26 cellular contexts compared by ENCODE assay signal in the genomic region with DNA sequence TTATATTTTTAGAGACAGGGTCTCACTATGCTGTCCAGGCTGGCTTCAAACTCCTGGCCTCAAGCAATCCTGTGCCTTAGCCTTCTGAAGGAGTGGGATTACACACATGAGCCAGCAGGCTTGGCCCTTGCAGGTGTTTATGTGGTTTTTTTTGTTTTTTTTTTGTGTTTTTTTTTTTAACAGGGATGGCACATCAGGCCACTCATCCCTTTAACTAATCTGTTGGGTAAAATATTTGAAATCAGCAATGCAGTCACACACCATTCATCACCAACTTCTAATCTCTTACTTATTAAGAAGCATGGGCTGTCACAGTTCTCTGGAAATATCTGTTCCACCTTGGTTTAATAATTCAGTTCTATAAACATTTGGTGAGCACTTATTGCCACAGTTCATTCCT. TPM values are rescaled to one million over a fixed set of nuclear protein-coding genes. Genes with fewer than 3 reads are reported as not detected.
DNase-seq lines count a peak whose midpoint lies in the region; ATAC-seq, FAIRE-seq and TF ChIP-seq lines count a peak whose summit lies in the region.
"Had no signal": no experiment of that assay in that cellular context is flagged by ENCODE, and none has a peak within 500 bp of the region (broad histone marks: within the 10 kb centered on the region; RNA-seq: fewer than 3 reads in every experiment).

No MANE protein-coding gene starts in this region.

- no peaks in the 10 kb centered on the region for H3K36me3 Mint-ChIP-seq in stimulated activated memory B cell treated with anti-CD40 and anti-IgM and Interleukin-4, amounts not matched to agents 10 μg/mL and 1 μg/mL and 100 μg/mL, for 72 hours
- H3K36me3 Mint-ChIP-seq: CD14-positive monocyte; CD8-positive, alpha-beta memory T cell had no signal

- no peaks in the 10 kb centered on the region for H3K9me3 Mint-ChIP-seq in stimulated activated memory B cell treated with anti-CD40 and anti-IgM and Interleukin-4, amounts not matched to agents 10 μg/mL and 1 μg/mL and 100 μg/mL, for 72 hours
- H3K9me3 Mint-ChIP-seq: CD14-positive monocyte; CD4-positive, alpha-beta T cell; CD8-positive, alpha-beta memory T cell; HFFc6 had no signal

- no peak for TF ChIP-seq CTCF in K562 (IDR thresholded peaks at IDR 0.05 in 2 of 3, conservative IDR thresholded peaks at IDR 0.05 in 1 of 3; ENCODE audit: insufficient read depth in 2 of 3, low read depth in 1 of 3, low read length in 3 of 3)

- H3K9me3 ChIP-seq in K562 (replicated peaks; ENCODE audit: control insufficient read depth, insufficient read depth, low read depth, low read length) (no peaks in the 10 kb centered on the region), trophoblast cell (ENCODE audit: insufficient read depth, low read depth, low read length) (no peaks in the 10 kb centered on the region)
- H3K9me3 ChIP-seq: A549; BE2C; BLaER1 treated with 17β-estradiol and CSF1 and Interleukin-3, amounts not matched to agents 10 nM and 100 nM; HAP-1 had no signal

- H3K4me2 ChIP-seq in K562 (ENCODE audit: insufficient read depth, low read length) (no peak overlapping the region), trophoblast cell (ENCODE audit: low read length) (no peak overlapping the region)
- H3K4me2 ChIP-seq: A549; BLaER1 treated with 17β-estradiol and CSF1 and Interleukin-3, amounts not matched to agents 10 nM and 100 nM had no signal

- H3K79me1 ChIP-seq in trophoblast cell (ENCODE audit: low read length): no peaks in the 10 kb centered on the region

- no peak overlapping the region for H3K4me3 Mint-ChIP-seq in stimulated activated memory B cell treated with anti-CD40 and anti-IgM and Interleukin-4, amounts not matched to agents 10 μg/mL and 1 μg/mL and 100 μg/mL, for 72 hours
- H3K4me3 Mint-ChIP-seq: CD14-positive monocyte; CD4-positive, alpha-beta T cell; CD8-positive, alpha-beta memory T cell; HFFc6 had no signal

- H3K9ac ChIP-seq in K562 (ENCODE audit: insufficient read depth in 1 of 2, low read depth in 2 of 2, low read length in 2 of 2) (no peak overlapping the region), trophoblast cell (ENCODE audit: low read length) (no peak overlapping the region)
- H3K9ac ChIP-seq: BLaER1 treated with 17β-estradiol and CSF1 and Interleukin-3, amounts not matched to agents 10 nM and 100 nM had no signal

- TF ChIP-seq EP300 in K562 (IDR thresholded peaks at IDR 0.05; ENCODE audit: low read length): no peak

- intact Hi-C loops in K562 (cut with micrococcal nuclease): loop anchor here (10.0 kb wide), 1 partner anchor 656 kb away; no protein-coding TSS in a partner anchor

- H2AK5ac ChIP-seq in trophoblast cell (ENCODE audit: low read length): no peak overlapping the region

- H3K4me1 Mint-ChIP-seq in stimulated activated memory B cell treated with anti-CD40 and anti-IgM and Interleukin-4, amounts not matched to agents 10 μg/mL and 1 μg/mL and 100 μg/mL, for 72 hours: no peaks in the 10 kb centered on the region
- H3K4me1 Mint-ChIP-seq: CD14-positive monocyte; CD8-positive, alpha-beta memory T cell had no signal

- H3K79me2 ChIP-seq in K562 (ENCODE audit: control insufficient read depth, insufficient read depth, low read length): no peaks in the 10 kb centered on the region
- no peaks in the 10 kb centered on the region for H3K79me2 ChIP-seq in trophoblast cell (ENCODE audit: control insufficient read depth, insufficient read depth, low read length, poor library complexity)

- DNase-seq in K562 (ENCODE audit: extremely low read depth in 1 of 4, low spot score in 3 of 4) (no peak), kidney glomerular epithelial cell (lab: John Stamatoyannopoulos, UW) (peak; percentile 60), trophoblast cell (no peak)
- DNase-seq in activated CD4-positive, alpha-beta T cell treated with anti-CD3 and anti-CD28 coated beads for 48 hours: no peak
- DNase-seq: 8988T; ACHN; AML-193; BE2C; Calu3; CD4-positive, alpha-beta T cell; CD8-positive, alpha-beta memory T cell; DMS53; DMS79 treated with DMSO at 0.1 percent for 48 hours; GF-D8; GOT3; HFFc6 had no signal

- no peak overlapping the region for H3K4ac ChIP-seq in trophoblast cell (ENCODE audit: low read depth, low read length)

- no peak overlapping the region for H3K18ac ChIP-seq in trophoblast cell (ENCODE audit: low read length)

- H4K91ac ChIP-seq in trophoblast cell (ENCODE audit: low read depth, low read length): peak overlapping the region; percentile 6

- no peak overlapping the region for H2BK5ac ChIP-seq in trophoblast cell (ENCODE audit: low read depth, low read length, poor library complexity)

- ATAC-seq in K562 (no peak), GM19324 (IDR thresholded peaks at IDR 0.05; ENCODE audit: low FRiP score, unreplicated experiment) (no peak)
- ATAC-seq in stimulated activated memory B cell treated with anti-CD40 and anti-IgM and Interleukin-4, amounts not matched to agents 10 μg/mL and 1 μg/mL and 100 μg/mL, for 72 hours: no peak
- ATAC-seq: A549 had no signal

- BruUV-seq in K562 (replicated peaks; lab: Mats Ljungman, UMichigan): no TSS peak

- CTCF ChIA-PET in K562 (lab: Yijun Ruan, JAX; ENCODE audit: low intra/inter-chr PET ratio): interaction anchor here (0.7 kb wide), 1 partner anchor 18 kb away, joined by 3 read pairs; no protein-coding TSS in a partner anchor

- TF ChIP-seq RAD21 in K562 (CRISPR knock-in tag; conservative IDR thresholded peaks at IDR 0.05 in 1 of 2, IDR thresholded peaks at IDR 0.05 in 1 of 2): no peak

- H2AFZ ChIP-seq in K562 (ENCODE audit: low read depth, low read length): no peak overlapping the region
- no peak overlapping the region for H2AFZ ChIP-seq in trophoblast cell (ENCODE audit: insufficient read depth, low read length, poor library complexity)

- no peak overlapping the region for H4K8ac ChIP-seq in trophoblast cell (ENCODE audit: low read depth, low read length)

- POLR2A ChIA-PET in K562 (lab: Yijun Ruan, JAX): no interaction called here

- H3K27me3 ChIP-seq in K562 (ENCODE audit: control insufficient read depth in 2 of 2, insufficient read depth in 2 of 2, low read length in 2 of 2) (no peaks in the 10 kb centered on the region), trophoblast cell (ENCODE audit: insufficient read depth, low read length) (no peaks in the 10 kb centered on the region)
- H3K27me3 ChIP-seq: BE2C had no signal

- H3K23ac ChIP-seq in trophoblast cell (ENCODE audit: low read length): no peak overlapping the region

- H2BK120ac ChIP-seq in trophoblast cell (ENCODE audit: insufficient read depth, low read length, poor library complexity): no peak overlapping the region

- no peak overlapping the region for H3K27ac Mint-ChIP-seq in stimulated activated memory B cell treated with anti-CD40 and anti-IgM and Interleukin-4, amounts not matched to agents 10 μg/mL and 1 μg/mL and 100 μg/mL, for 72 hours
- H3K27ac Mint-ChIP-seq: CD14-positive monocyte; CD4-positive, alpha-beta T cell; CD8-positive, alpha-beta memory T cell; HFFc6 had no signal

- H3K27ac ChIP-seq in K562 (ENCODE audit: extremely low read depth, low read depth, low read length) (no peak overlapping the region), trophoblast cell (ENCODE audit: low read depth, low read length) (no peak overlapping the region)
- H3K27ac ChIP-seq: A549; BLaER1 treated with 17β-estradiol and CSF1 and Interleukin-3, amounts not matched to agents 10 nM and 100 nM had no signal

- no peak overlapping the region for H2BK12ac ChIP-seq in trophoblast cell (ENCODE audit: low read length)

- H4K20me1 ChIP-seq in K562 (replicated peaks; ENCODE audit: control insufficient read depth, insufficient read depth, low read length): no peaks in the 10 kb centered on the region

- no peak for FAIRE-seq in K562 (lab: Jason Lieb, UNC)
- FAIRE-seq: GM12891, GM18507, H54 had no signal

- H3K4me3 ChIP-seq in K562 (no peak overlapping the region), trophoblast cell (ENCODE audit: low read depth, low read length) (no peak overlapping the region)
- H3K4me3 ChIP-seq: A549; BLaER1 treated with 17β-estradiol and CSF1 and Interleukin-3, amounts not matched to agents 10 nM and 100 nM; HAP-1 had no signal

- H3K14ac ChIP-seq in trophoblast cell (ENCODE audit: low read length): no peak overlapping the region

- H3K4me1 ChIP-seq in K562 (replicated peaks in 1 of 2; ENCODE audit: control insufficient read depth in 2 of 2, insufficient read depth in 2 of 2, low read length in 2 of 2) (no peaks in the 10 kb centered on the region), trophoblast cell (ENCODE audit: control insufficient read depth in 1 of 2, insufficient read depth in 2 of 2, low read length in 2 of 2) (no peaks in the 10 kb centered on the region)
- H3K4me1 ChIP-seq: A549; BE2C; BLaER1 treated with 17β-estradiol and CSF1 and Interleukin-3, amounts not matched to agents 10 nM and 100 nM; HAP-1 had no signal

- H4K12ac ChIP-seq in trophoblast cell (ENCODE audit: low read depth, low read length): no peak overlapping the region

- no peak for TF ChIP-seq POLR2A in K562 (conservative IDR thresholded peaks at IDR 0.05)

- H3K36me3 ChIP-seq in K562 (ENCODE audit: control insufficient read depth, insufficient read depth, low read length): no peaks in the 10 kb centered on the region
- H3K36me3 ChIP-seq in trophoblast cell (ENCODE audit: control insufficient read depth in 1 of 2, insufficient read depth in 2 of 2, low read length in 2 of 2): no peaks in the 10 kb centered on the region
- H3K36me3 ChIP-seq: BE2C; BLaER1 treated with 17β-estradiol and CSF1 and Interleukin-3, amounts not matched to agents 10 nM and 100 nM; HAP-1 had no signal

- in situ Hi-C loops in K562 (cut with MboI): no loop called here

- H3K27me3 Mint-ChIP-seq in stimulated activated memory B cell treated with anti-CD40 and anti-IgM and Interleukin-4, amounts not matched to agents 10 μg/mL and 1 μg/mL and 100 μg/mL, for 72 hours: peaks cover 6% of the 10 kb centered on the region
- H3K27me3 Mint-ChIP-seq: CD4-positive, alpha-beta T cell had no signal

- H3K9me1 ChIP-seq in K562 (ENCODE audit: control insufficient read depth, insufficient read depth, low read length): no peaks in the 10 kb centered on the region

RNA-seq across cellular contexts. Expression of gene CCDC160, which starts 12.2 kb away (rescaled TPM):
- total RNA-seq in K562 (2011; cell fraction: chromatin; rRNA removed; ENCODE audit: low replicate concordance): not detected in 2 replicates
- not detected in 2 replicates for total RNA-seq in K562 (2011; cell fraction: nucleolus; rRNA removed)
- total RNA-seq in K562 (2011; cell fraction: nucleoplasm; rRNA removed): not detected in 2 replicates
- total RNA-seq in K562 (2014; rRNA removed) (not detected in 2 replicates), K562 (2014; rRNA removed; fragmentation: Illumina TruSeq; extraction: Trizol) (not detected in 2 replicates), K562 (2015; rRNA removed; fragmentation: Illumina TruSeq; extraction: Trizol) (not detected in 2 replicates), K562 (2021) (not detected in 2 replicates)
- polyA plus RNA-seq in K562 (2011; rRNA removed) (not detected in 2 replicates), K562 (2014; fragmentation: Illumina TruSeq; extraction: Trizol) (not detected in 2 replicates), K562 (2014; fragmentation: Nextera tagmentation; extraction: Ambion mirVana) (not detected), K562 (2014; rRNA removed) (not detected in 2 replicates)
- not detected in 2 replicates for polyA plus RNA-seq in K562 (2011; cell fraction: cytosol; rRNA removed)
- polyA plus RNA-seq in K562 (2011; cell fraction: nucleus; rRNA removed): not detected in 2 replicates
- not detected in 2 replicates for polyA plus RNA-seq in K562 (2012)
- polyA minus RNA-seq in K562 (2011; rRNA and poly(A)+ RNA removed): not detected in 2 replicates
- polyA minus RNA-seq in K562 (2011; cell fraction: cytosol; rRNA and poly(A)+ RNA removed): not detected in 2 replicates
- polyA minus RNA-seq in K562 (2011; cell fraction: nucleus; rRNA and poly(A)+ RNA removed): not detected in 2 replicates
- polyA plus RNA-seq in trophoblast cell (2013): 2.0 and 2.2 TPM in 2 replicates
- total RNA-seq: CD4-positive, alpha-beta T cell; CD8-positive, alpha-beta memory T cell; Daoy; HFFc6 had no signal
- polyA plus RNA-seq: CD14-positive monocyte; CD8-positive, alpha-beta memory T cell had no signal
